12 cellular contexts compared by ENCODE assay signal in the genomic region with DNA sequence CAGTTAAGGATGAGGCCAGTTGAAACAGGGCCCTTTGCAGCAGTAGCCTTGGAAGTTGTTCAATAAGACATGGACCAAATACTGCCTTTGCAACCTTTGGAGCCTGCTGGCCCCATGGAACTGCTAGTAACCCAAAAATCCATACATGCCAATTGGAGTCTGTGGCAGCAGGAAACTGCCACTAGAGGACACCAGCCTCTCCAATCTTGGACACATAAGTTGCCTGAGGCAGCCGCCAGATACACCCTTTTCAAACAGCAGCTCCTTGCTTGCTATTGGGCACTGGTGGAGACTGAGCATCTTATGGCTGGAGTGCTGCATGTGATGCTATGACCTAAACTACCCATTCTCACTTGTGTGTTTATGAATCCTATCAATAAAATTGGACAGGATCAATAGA. TPM values are rescaled to one million over a fixed set of nuclear protein-coding genes. Genes with fewer than 3 reads are reported as not detected.
DNase-seq lines count a peak whose midpoint lies in the region; ATAC-seq and TF ChIP-seq lines count a peak whose summit lies in the region.
"Had no signal": no experiment of that assay in that cellular context is flagged by ENCODE, and none has a peak within 500 bp of the region (broad histone marks: within the 10 kb centered on the region; RNA-seq: fewer than 3 reads in every experiment).

No MANE protein-coding gene starts in this region.

- H3K4me3 Mint-ChIP-seq in activated CD4-positive, alpha-beta memory T cell treated with anti-CD3 and anti-CD28 coated beads for 36 hours: no peak overlapping the region
- H3K4me3 Mint-ChIP-seq: nephron had no signal

- no peaks in the 10 kb centered on the region for H3K27me3 Mint-ChIP-seq in activated CD4-positive, alpha-beta memory T cell treated with anti-CD3 and anti-CD28 coated beads for 36 hours

- no peaks in the 10 kb centered on the region for H3K36me3 Mint-ChIP-seq in activated CD4-positive, alpha-beta memory T cell treated with anti-CD3 and anti-CD28 coated beads for 36 hours

- CTCF ChIA-PET in GM10248 (lab: Yijun Ruan, JAX): interaction anchor here (3.4 kb wide), 1 partner anchor 13 kb away, joined by 18 read pairs; no protein-coding TSS in a partner anchor
- CTCF ChIA-PET in activated CD4-positive, alpha-beta memory T cell treated with anti-CD3 and anti-CD28 coated beads for 36 hours (lab: Charles Lee): interaction anchor here (1.3 kb wide), 1 partner anchor 16 kb away, joined by 3 read pairs; no protein-coding TSS in a partner anchor

- intact Hi-C loops in activated CD4-positive, alpha-beta memory T cell treated with anti-CD3 and anti-CD28 coated beads for 36 hours (cut with micrococcal nuclease): no loop called here

- POLR2A ChIA-PET in GM10248 (lab: Yijun Ruan, JAX): no interaction called here
- POLR2A ChIA-PET in activated CD4-positive, alpha-beta memory T cell treated with anti-CD3 and anti-CD28 coated beads for 36 hours (lab: Charles Lee): no interaction called here

- no peaks in the 10 kb centered on the region for H3K9me3 Mint-ChIP-seq in activated CD4-positive, alpha-beta memory T cell treated with anti-CD3 and anti-CD28 coated beads for 36 hours
- H3K9me3 Mint-ChIP-seq: nephron had no signal

- no peaks in the 10 kb centered on the region for H3K4me1 Mint-ChIP-seq in activated CD4-positive, alpha-beta memory T cell treated with anti-CD3 and anti-CD28 coated beads for 36 hours (ENCODE audit: low read depth)

- no peak for ATAC-seq in GM21390 (IDR thresholded peaks at IDR 0.05; ENCODE audit: unreplicated experiment)

- H3K27ac Mint-ChIP-seq in activated CD4-positive, alpha-beta memory T cell treated with anti-CD3 and anti-CD28 coated beads for 36 hours: no peak overlapping the region
- H3K27ac Mint-ChIP-seq: nephron had no signal

- H3K27ac ChIP-seq in VCaP: no peak overlapping the region

- peak; percentile 1 for TF ChIP-seq CTCF in GM10248 (IDR thresholded peaks at IDR 0.05; ENCODE audit: control extremely low read depth, extremely low read depth, low read depth, missing control alignments)
- 0 out of 2 replicates have a peak, but pooled peaks have one; percentile 15 for TF ChIP-seq CTCF in VCaP (conservative IDR thresholded peaks at IDR 0.05)

- DNase-seq in GM10248 (ENCODE audit: extremely low spot score) (no peak), HT-29 (ENCODE audit: low spot score) (peak; percentile 33), midbrain (lab: John Stamatoyannopoulos, UW) (peak; percentile 5), NK-92 (lab: John Stamatoyannopoulos, UW; ENCODE audit: unreplicated experiment) (no peak), RPMI8226 (no peak)
- DNase-seq in activated CD4-positive, alpha-beta memory T cell treated with anti-CD3 and anti-CD28 coated beads for 36 hours: no peak
- DNase-seq: kidney, SHP77 treated with DMSO at 0.1 percent for 48 hours, small intestine had no signal

RNA-seq across cellular contexts. Expression of a gene that starts 14.8 kb away (rescaled TPM):
- 71.0 and 72.1 TPM in 2 replicates for total RNA-seq in HT-29 (2014; rRNA removed; shearing (Covaris generic))
- total RNA-seq in activated CD4-positive, alpha-beta memory T cell treated with anti-CD3 and anti-CD28 coated beads for 36 hours: 100 to 1,000 TPM; 118 to 120 TPM

RNA-seq across cellular contexts. Expression of a gene that starts 47.2 kb away (rescaled TPM):
- not detected in 2 replicates for total RNA-seq in HT-29 (2014; rRNA removed; shearing (Covaris generic))
- total RNA-seq in activated CD4-positive, alpha-beta memory T cell treated with anti-CD3 and anti-CD28 coated beads for 36 hours: not detected
- total RNA-seq: kidney had no signal

RNA-seq across cellular contexts. Expression of a gene that starts 50.3 kb away (rescaled TPM):
- 8.8 and 9.2 TPM in 2 replicates for total RNA-seq in HT-29 (2014; rRNA removed; shearing (Covaris generic))
- total RNA-seq in activated CD4-positive, alpha-beta memory T cell treated with anti-CD3 and anti-CD28 coated beads for 36 hours: 10 to 100 TPM; 35.5 to 36.3 TPM

RNA-seq across cellular contexts. Expression of a gene that starts 52.3 kb away (rescaled TPM):
- 14.6 and 15.0 TPM in 2 replicates for total RNA-seq in HT-29 (2014; rRNA removed; shearing (Covaris generic))
- total RNA-seq in activated CD4-positive, alpha-beta memory T cell treated with anti-CD3 and anti-CD28 coated beads for 36 hours: 10 to 100 TPM; 52.9 to 54.5 TPM

Comparison
In these comparisons a context has a peak if more than half of its experiments do, and no peak if none do; other contexts are left out.
1. DNase-seq: peak in HT-29 (single experiment) and midbrain (single experiment); none in GM10248 (single experiment), NK-92 (single experiment), activated CD4-positive, alpha-beta memory T cell treated with anti-CD3 and anti-CD28 coated beads for 36 hours (single experiment) and RPMI8226 (single experiment).